1 cellular context compared by ENCODE assay signal in the genomic region with DNA sequence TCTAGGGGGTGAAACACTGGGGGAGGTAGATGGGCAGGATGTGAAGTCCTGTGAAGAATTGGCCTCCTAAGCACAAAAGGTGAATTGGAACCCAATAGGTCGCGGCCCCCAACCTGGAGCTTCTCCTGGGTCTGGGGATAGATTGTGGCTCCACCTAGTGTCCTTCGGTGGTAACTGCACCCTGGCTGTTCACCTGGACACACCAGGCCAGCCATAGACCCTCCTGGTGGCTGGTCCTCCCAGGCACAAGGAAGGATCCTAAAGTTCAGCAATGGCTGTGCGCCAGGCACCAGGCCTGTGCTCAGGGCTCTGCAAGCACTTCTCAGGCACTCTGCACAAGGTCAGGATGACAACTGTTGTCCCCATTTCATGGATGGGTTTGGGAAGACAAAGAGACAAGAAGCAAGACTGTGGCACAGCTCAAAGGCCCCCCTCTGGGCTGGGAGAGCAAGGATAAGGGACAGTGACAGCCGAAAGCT.
TF ChIP-seq lines count a peak whose summit lies in the region.

No MANE protein-coding gene starts in this region.

TF ChIP-seq in endothelial cell of umbilical vein, 7 proteins besides CTCF, POLR2A, EP300 and RAD21:
- no peak for TF ChIP-seq FOS (IDR thresholded peaks at IDR 0.05; ENCODE audit: borderline replicate concordance, insufficient read depth, low read length)
- no peak for TF ChIP-seq JUN (IDR thresholded peaks at IDR 0.05; ENCODE audit: borderline replicate concordance, insufficient read depth, insufficient read length, low read depth)
- TF ChIP-seq MYC (IDR thresholded peaks at IDR 0.05; ENCODE audit: low read depth, low read length), result no peak
- no peak for TF ChIP-seq EZH2 (IDR thresholded peaks at IDR 0.05; ENCODE audit: borderline replicate concordance, low read depth, low read length, severe bottlenecking)
- TF ChIP-seq GATA2 (IDR thresholded peaks at IDR 0.05; ENCODE audit: insufficient read depth, insufficient read length, low read depth, low read length), result no peak
- TF ChIP-seq, protein P1, sequence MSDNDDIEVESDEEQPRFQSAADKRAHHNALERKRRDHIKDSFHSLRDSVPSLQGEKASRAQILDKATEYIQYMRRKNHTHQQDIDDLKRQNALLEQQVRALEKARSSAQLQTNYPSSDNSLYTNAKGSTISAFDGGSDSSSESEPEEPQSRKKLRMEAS (IDR thresholded peaks at IDR 0.05; ENCODE audit: insufficient read depth, insufficient read length), result no peak
- no peak for TF ChIP-seq POLR2AphosphoS5 (IDR thresholded peaks at IDR 0.05; ENCODE audit: insufficient read depth, low read depth, low read length)
